ENCODE assay signal across 32 cellular contexts in the genomic region with DNA sequence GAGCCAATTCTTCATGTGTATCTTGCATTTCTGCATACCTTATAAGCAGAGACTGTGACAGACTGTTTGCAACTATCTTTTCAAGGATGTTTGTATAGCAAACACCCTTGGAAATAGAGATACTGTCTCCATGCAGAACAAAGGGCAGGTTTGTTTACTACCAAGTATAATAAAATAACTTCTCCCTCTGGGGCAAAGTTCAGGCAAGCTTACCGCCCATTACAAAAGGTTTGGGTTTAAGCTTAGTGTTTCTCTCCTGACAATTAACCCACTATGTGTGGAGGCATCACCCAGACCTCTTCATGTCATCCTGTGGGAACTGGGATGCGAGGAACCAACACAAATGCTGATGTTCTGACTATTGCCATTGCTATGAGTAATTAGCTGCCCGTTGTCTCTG.
DNase-seq lines count a peak whose midpoint lies in the region; ATAC-seq lines count a peak whose summit lies in the region.
"Had no signal": no experiment of that assay in that cellular context is flagged by ENCODE, and none has a peak within 500 bp of the region (broad histone marks: within the 10 kb centered on the region; RNA-seq: fewer than 3 reads in every experiment).

No MANE protein-coding gene starts in this region.

- H3K36me3 Mint-ChIP-seq in activated CD8-positive, alpha-beta memory T cell treated with anti-CD3 and anti-CD28 coated beads, Interleukin-2, amount 10 ng/mL, durations not matched to agents 7 days and 5 days, result no peaks in the 10 kb centered on the region
- H3K36me3 Mint-ChIP-seq: activated naive CD8-positive, alpha-beta T cell; naive thymus-derived CD4-positive, alpha-beta T cell; stimulated activated memory B cell treated with anti-CD40 and anti-IgM and Interleukin-4, amounts not matched to agents 10 μg/mL and 1 μg/mL and 100 μg/mL, for 72 hours; type B pancreatic cell had no signal

- H3K4me3 Mint-ChIP-seq in activated CD8-positive, alpha-beta memory T cell treated with anti-CD3 and anti-CD28 coated beads, Interleukin-2, amount 10 ng/mL, durations not matched to agents 7 days and 5 days, result no peak overlapping the region
- H3K4me3 Mint-ChIP-seq: activated CD4-positive, alpha-beta T cell treated with anti-CD3 and anti-CD28 coated beads, Interleukin-2, amount 10 ng/mL, durations not matched to agents 24 days and 14 days; activated naive CD8-positive, alpha-beta T cell; CD4-positive, alpha-beta T cell; dendritic cell treated with granulocyte-macrophage colony-stimulating factor and Interleukin-4, amounts not matched to agents 40 ng/mL and 50 ng/mL, for 4 days; HFFc6; naive thymus-derived CD4-positive, alpha-beta T cell; stimulated activated memory B cell treated with anti-CD40 and anti-IgM and Interleukin-4, amounts not matched to agents 10 μg/mL and 1 μg/mL and 100 μg/mL, for 72 hours; type B pancreatic cell had no signal

- no peaks in the 10 kb centered on the region for H3K9me3 Mint-ChIP-seq in activated CD8-positive, alpha-beta memory T cell treated with anti-CD3 and anti-CD28 coated beads, Interleukin-2, amount 10 ng/mL, durations not matched to agents 7 days and 5 days (ENCODE audit: low read depth)
- H3K9me3 Mint-ChIP-seq: activated CD4-positive, alpha-beta T cell treated with anti-CD3 and anti-CD28 coated beads, Interleukin-2, amount 10 ng/mL, durations not matched to agents 24 days and 14 days; CD4-positive, alpha-beta T cell; dendritic cell treated with granulocyte-macrophage colony-stimulating factor and Interleukin-4, amounts not matched to agents 40 ng/mL and 50 ng/mL, for 4 days; HFFc6; naive thymus-derived CD4-positive, alpha-beta T cell; stimulated activated memory B cell treated with anti-CD40 and anti-IgM and Interleukin-4, amounts not matched to agents 10 μg/mL and 1 μg/mL and 100 μg/mL, for 72 hours; type B pancreatic cell had no signal

- H3K4me1 Mint-ChIP-seq in activated CD8-positive, alpha-beta memory T cell treated with anti-CD3 and anti-CD28 coated beads, Interleukin-2, amount 10 ng/mL, durations not matched to agents 7 days and 5 days, result no peaks in the 10 kb centered on the region
- H3K4me1 Mint-ChIP-seq: activated CD4-positive, alpha-beta T cell treated with anti-CD3 and anti-CD28 coated beads, Interleukin-2, amount 10 ng/mL, durations not matched to agents 24 days and 14 days; naive thymus-derived CD4-positive, alpha-beta T cell; stimulated activated memory B cell treated with anti-CD40 and anti-IgM and Interleukin-4, amounts not matched to agents 10 μg/mL and 1 μg/mL and 100 μg/mL, for 72 hours had no signal

- peak; percentile 4 for DNase-seq in activated CD8-positive, alpha-beta memory T cell treated with anti-CD3 and anti-CD28 coated beads, Interleukin-2, amount 10 ng/mL, durations not matched to agents 7 days and 5 days
- DNase-seq in activated CD8-positive, alpha-beta memory T cell treated with anti-CD3 and anti-CD28 coated beads for 24 hours, result no peak
- DNase-seq in NCI-H69 (lab: John Stamatoyannopoulos, UW) (peak; percentile 4), left kidney (ENCODE audit: low read depth, low spot score) (peak; percentile 45), ureter (ENCODE audit: low spot score) (peak; percentile 7), CD1c-positive myeloid dendritic cell (ENCODE audit: extremely low spot score) (no peak), NCI-H1092 (lab: John Stamatoyannopoulos, UW) (no peak), GM03348 (ENCODE audit: low spot score) (no peak)
- DNase-seq: activated CD4-positive, alpha-beta T cell treated with anti-CD3 and anti-CD28 coated beads, Interleukin-2, amount 10 ng/mL, durations not matched to agents 24 days and 14 days; activated effector memory CD4-positive, alpha-beta T cell treated with Interleukin-2 at 50 U/mL for 16 hours; activated T-cell treated with anti-CD3 and anti-CD28 coated beads, Interleukin-2, amount 50 U/mL, for 1 hour; aorta; CD4-positive, alpha-beta T cell; head of caudate nucleus; HFFc6; kidney; lower lobe of right lung; midbrain; MM.1S; naive thymus-derived CD4-positive, alpha-beta T cell; NCI-H2029 treated with DMSO at 0.1 percent for 48 hours; NCI-H774; nucleus accumbens; SHP77 treated with DMSO at 0.1 percent for 48 hours; T1000 had no signal

- H3K27ac Mint-ChIP-seq in activated CD8-positive, alpha-beta memory T cell treated with anti-CD3 and anti-CD28 coated beads, Interleukin-2, amount 10 ng/mL, durations not matched to agents 7 days and 5 days, result no peak overlapping the region
- H3K27ac Mint-ChIP-seq: activated CD4-positive, alpha-beta T cell treated with anti-CD3 and anti-CD28 coated beads, Interleukin-2, amount 10 ng/mL, durations not matched to agents 24 days and 14 days; activated naive CD8-positive, alpha-beta T cell; CD4-positive, alpha-beta T cell; dendritic cell treated with granulocyte-macrophage colony-stimulating factor and Interleukin-4, amounts not matched to agents 40 ng/mL and 50 ng/mL, for 4 days; HFFc6; naive thymus-derived CD4-positive, alpha-beta T cell; stimulated activated memory B cell treated with anti-CD40 and anti-IgM and Interleukin-4, amounts not matched to agents 10 μg/mL and 1 μg/mL and 100 μg/mL, for 72 hours; type B pancreatic cell had no signal

- CTCF ChIA-PET in activated CD8-positive, alpha-beta memory T cell treated with anti-CD3 and anti-CD28 coated beads, Interleukin-2, amount 10 ng/mL, durations not matched to agents 7 days and 5 days (lab: Charles Lee), result no interaction called here

- no peak for ATAC-seq in activated CD8-positive, alpha-beta memory T cell treated with anti-CD3 and anti-CD28 coated beads, Interleukin-2, amount 10 ng/mL, durations not matched to agents 7 days and 5 days
- ATAC-seq: A549; GM12878; K562; lower lobe of right lung; naive thymus-derived CD4-positive, alpha-beta T cell; stimulated activated memory B cell treated with anti-CD40 and anti-IgM and Interleukin-4, amounts not matched to agents 10 μg/mL and 1 μg/mL and 100 μg/mL, for 72 hours had no signal

- peaks cover 6% of the 10 kb centered on the region for H3K27me3 Mint-ChIP-seq in activated CD8-positive, alpha-beta memory T cell treated with anti-CD3 and anti-CD28 coated beads, Interleukin-2, amount 10 ng/mL, durations not matched to agents 7 days and 5 days
- H3K27me3 Mint-ChIP-seq: activated naive CD8-positive, alpha-beta T cell; CD4-positive, alpha-beta T cell; stimulated activated memory B cell treated with anti-CD40 and anti-IgM and Interleukin-4, amounts not matched to agents 10 μg/mL and 1 μg/mL and 100 μg/mL, for 72 hours; type B pancreatic cell had no signal

Comparison
In these comparisons a context has a peak if more than half of its experiments do, and no peak if none do; other contexts are left out.
1. DNase-seq: peak in activated CD8-positive, alpha-beta memory T cell treated with anti-CD3 and anti-CD28 coated beads, Interleukin-2, amount 10 ng/mL, durations not matched to agents 7 days and 5 days (single experiment), NCI-H69 (single experiment), left kidney (single experiment) and ureter (single experiment); none in activated CD8-positive, alpha-beta memory T cell treated with anti-CD3 and anti-CD28 coated beads for 24 hours (single experiment), CD1c-positive myeloid dendritic cell (single experiment), NCI-H1092 (single experiment) and GM03348 (single experiment).